ENCODE assay signal across 13 cellular contexts in genomic region chr2:66370824-66371223, GRCh38.
DNase-seq lines count a peak whose midpoint lies in the region; ATAC-seq and TF ChIP-seq lines count a peak whose summit lies in the region.
"Had no signal": no experiment of that assay in that cellular context is flagged by ENCODE, and none has a peak within 500 bp of the region (broad histone marks: within the 10 kb centered on the region; RNA-seq: fewer than 3 reads in every experiment).

No MANE protein-coding gene starts in this region.

- intact Hi-C loops in right cardiac atrium (cut with DNase I), result no loop called here

- H3K27me3 ChIP-seq in right cardiac atrium (ENCODE audit: control insufficient read depth, insufficient read depth), result no peaks in the 10 kb centered on the region
- H3K27me3 ChIP-seq: BE2C had no signal

- no peak overlapping the region for H3K4me3 ChIP-seq in right cardiac atrium (ENCODE audit: low read length)
- H3K4me3 ChIP-seq: HAP-1 had no signal

- ATAC-seq in SK-N-SH treated with all-trans-retinoic acid at 6 μM for 48 hours, result no peak
- no peak for ATAC-seq in right cardiac atrium
- ATAC-seq: HepG2 had no signal

- DNase-seq in ELR (ENCODE audit: low read depth), result peak; percentile 35
- DNase-seq in NCI-H526 (lab: John Stamatoyannopoulos, UW), result peak; percentile 11 to 29
- DNase-seq in iris pigment epithelial cell (ENCODE audit: low read depth), result peak; percentile 12
- no peak for DNase-seq in NOMO-1 treated with dmso at 0.1 percent for 144 hours (lab: John Stamatoyannopoulos, UW; ENCODE audit: unreplicated experiment)
- no peak for DNase-seq in right cardiac atrium
- DNase-seq in NCI-H1092 (lab: John Stamatoyannopoulos, UW), result no peak
- DNase-seq: BE2C; CD4-positive, alpha-beta memory T cell; COR-L47 had no signal

- H3K27ac ChIP-seq in right cardiac atrium (ENCODE audit: low read length), result no peak overlapping the region
- H3K27ac ChIP-seq: C4-2B had no signal

- WGBS in right cardiac atrium, result 78% methylated on average over 2 of the region's 2 CpGs

- no peaks in the 10 kb centered on the region for H3K9me3 ChIP-seq in right cardiac atrium (ENCODE audit: control insufficient read depth, low read length)
- H3K9me3 ChIP-seq: BE2C, HAP-1 had no signal

- H3K4me1 ChIP-seq in right cardiac atrium (ENCODE audit: control insufficient read depth, insufficient read depth, low read length), result no peaks in the 10 kb centered on the region
- H3K4me1 ChIP-seq: BE2C, HAP-1 had no signal

TF ChIP-seq in SK-N-SH treated with all-trans-retinoic acid at 6 μM for 48 hours, 23 proteins besides CTCF, POLR2A, EP300 and RAD21:
- TF ChIP-seq SNAI2 (CRISPR knock-in tag; IDR thresholded peaks at IDR 0.05), result no peak
- peak; percentile 68 for TF ChIP-seq ISL1 (CRISPR knock-in tag; IDR thresholded peaks at IDR 0.05)

Comparison
In these comparisons a context has a peak if more than half of its experiments do, and no peak if none do; other contexts are left out.
1. DNase-seq: peak in ELR (single experiment), NCI-H526 (2 of 2) and iris pigment epithelial cell (single experiment); none in NOMO-1 treated with dmso at 0.1 percent for 144 hours (single experiment), right cardiac atrium (0 of 3) and NCI-H1092 (single experiment).